ENCODE assay signal across 2 cellular contexts in genomic region chr18:74689251-74689650, GRCh38.
TF ChIP-seq lines count a peak whose summit lies in the region.

No MANE protein-coding gene starts in this region.

TF ChIP-seq in IMR-90, 13 proteins besides CTCF, POLR2A, EP300 and RAD21 (continued from another document):
- peak; percentile 21; the same call in 1 of the 2 replicates for TF ChIP-seq CEBPB (IDR thresholded peaks at IDR 0.05; ENCODE audit: low read depth, low read length)

TF ChIP-seq in HepG2, 621 proteins besides CTCF, POLR2A, EP300 and RAD21 (continued from another document):
- TF ChIP-seq ZNF282 (IDR thresholded peaks at IDR 0.05; ENCODE audit: partially characterized antibody) (no peak), ERF (CRISPR knock-in tag; IDR thresholded peaks at IDR 0.05) (no peak), NCOA5 (CRISPR knock-in tag; IDR thresholded peaks at IDR 0.05) (no peak), ASH2L (IDR thresholded peaks at IDR 0.05; ENCODE audit: insufficient read length, low read depth, low read length) (no peak), ZNF205 (CRISPR knock-in tag; IDR thresholded peaks at IDR 0.05) (no peak), ZBTB42 (CRISPR knock-in tag; IDR thresholded peaks at IDR 0.05) (no peak)
- TF ChIP-seq, protein P1, sequence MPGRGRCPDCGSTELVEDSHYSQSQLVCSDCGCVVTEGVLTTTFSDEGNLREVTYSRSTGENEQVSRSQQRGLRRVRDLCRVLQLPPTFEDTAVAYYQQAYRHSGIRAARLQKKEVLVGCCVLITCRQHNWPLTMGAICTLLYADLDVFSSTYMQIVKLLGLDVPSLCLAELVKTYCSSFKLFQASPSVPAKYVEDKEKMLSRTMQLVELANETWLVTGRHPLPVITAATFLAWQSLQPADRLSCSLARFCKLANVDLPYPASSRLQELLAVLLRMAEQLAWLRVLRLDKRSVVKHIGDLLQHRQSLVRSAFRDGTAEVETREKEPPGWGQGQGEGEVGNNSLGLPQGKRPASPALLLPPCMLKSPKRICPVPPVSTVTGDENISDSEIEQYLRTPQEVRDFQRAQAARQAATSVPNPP (CRISPR knock-in tag; IDR thresholded peaks at IDR 0.05) = no peak
